ENCODE assay signal across 6 cellular contexts in genomic region chr6:43380858-43381257, GRCh38. TPM values are rescaled to one million over a fixed set of nuclear protein-coding genes. Genes with fewer than 3 reads are reported as not detected.
DNase-seq lines count a peak whose midpoint lies in the region; ATAC-seq, FAIRE-seq and TF ChIP-seq lines count a peak whose summit lies in the region.
"Not testable (repeated sequence)": the region's sequence is repeated elsewhere in the genome, so short reads cannot be mapped to it uniquely, and the experiment has no call there.

No MANE protein-coding gene starts in this region.

- intact Hi-C loops in CD4-positive, alpha-beta T cell (cut with DNase I, micrococcal nuclease): loop anchor here in 1 of 2 experiments (5.0 kb wide), 1 partner anchor 126 kb away; no protein-coding TSS in a partner anchor
- intact Hi-C loops in OCI-LY7 (cut with micrococcal nuclease; ENCODE audit: unreplicated experiment) (loop anchor here (5.0 to 10.0 kb wide), 2 partner anchors 109 to 324 kb away; no protein-coding TSS in a partner anchor), activated B cell treated with CpG ODN at 0.5 μM for 24 hours (cut with micrococcal nuclease) (loop anchor here (5.0 to 10.0 kb wide), 2 partner anchors 209 to 334 kb away; partner anchors contain the start of gene SRF), GM12878 (cut with micrococcal nuclease; ENCODE audit: unreplicated experiment) (loop anchor here (5.0 to 10.0 kb wide), 3 partner anchors 126 to 606 kb away; partner anchors contain the start of gene SRF)

- H3K4me2 ChIP-seq in OCI-LY7 (ENCODE audit: low read length) (peak overlapping the region; percentile 43), GM12878 (ENCODE audit: control insufficient read depth, insufficient read depth) (peak overlapping the region; percentile 69)

- not testable (repeated sequence) for BruUV-seq in OCI-LY7 (replicated peaks; lab: Mats Ljungman, UMichigan); GM12878 (replicated peaks; lab: Mats Ljungman, UMichigan)

- not testable (repeated sequence) for H3K4me3 ChIP-seq in OCI-LY7 (ENCODE audit: low read depth, low read length, poor library complexity, severe bottlenecking)
- H3K4me3 ChIP-seq in GM12878: peak overlapping the region; percentile 17; the same call in 1 of the 2 replicates

- TF ChIP-seq RAD21 in GM12878 (IDR thresholded peaks at IDR 0.05; ENCODE audit: insufficient read depth, low read depth, low read length): not testable (repeated sequence)

- not testable (repeated sequence) for H3K27ac ChIP-seq in CD4-positive, alpha-beta T cell (ENCODE audit: low read depth, low read length); OCI-LY7 (ENCODE audit: low read depth, low read length, poor library complexity, severe bottlenecking)
- peak overlapping the region; percentile 92 for H3K27ac ChIP-seq in GM12878 (ENCODE audit: control insufficient read depth, insufficient read depth)

- not testable (repeated sequence) for H3K27me3 ChIP-seq in CD4-positive, alpha-beta T cell (ENCODE audit: control insufficient read depth, insufficient read depth, low read length); GM12878 (replicated peaks in 1 of 2; ENCODE audit: control insufficient read depth in 2 of 2, insufficient read depth in 2 of 2, low read length in 1 of 2)

- peaks cover 71% of the 10 kb centered on the region for H3K4me1 Mint-ChIP-seq in CD4-positive, alpha-beta T cell (ENCODE audit: low read depth)
- H3K4me1 Mint-ChIP-seq in activated B cell treated with CpG ODN at 0.5 μM for 24 hours: peaks cover 91% of the 10 kb centered on the region
- H3K4me1 Mint-ChIP-seq in stimulated activated memory B cell treated with anti-CD40 and anti-IgM and Interleukin-4, amounts not matched to agents 10 μg/mL and 1 μg/mL and 100 μg/mL, for 72 hours: peaks cover 78% of the 10 kb centered on the region

- not testable (repeated sequence) for H3K9me3 ChIP-seq in CD4-positive, alpha-beta T cell (ENCODE audit: control insufficient read depth, low read length); OCI-LY7 (ENCODE audit: low read length); GM12878 (replicated peaks; ENCODE audit: control insufficient read depth, insufficient read depth, low read length)

- under 1% methylated on average over 9 of the region's 9 CpGs for WGBS in GM12878 (ENCODE audit: insufficient coverage, insufficient replicate concordance, low lambda C conversion rate, missing lambda C conversion rate)

- TF ChIP-seq POLR2A in GM12891 (IDR thresholded peaks at IDR 0.05; ENCODE audit: low read depth, low read length); GM12878 (IDR thresholded peaks at IDR 0.05; ENCODE audit: low read depth, low read length): not testable (repeated sequence)

- CTCF ChIA-PET in CD4-positive, alpha-beta T cell (lab: Charles Lee); OCI-LY7 (lab: Charles Lee; ENCODE audit: unreplicated experiment): not testable (repeated sequence)
- CTCF ChIA-PET in activated B cell treated with CpG ODN at 0.5 μM for 24 hours (lab: Charles Lee) (interaction anchor here (2.1 to 7.4 kb wide), 2 partner anchors 12 to 17 kb away, joined by 4 to 75 read pairs; partner anchors contain the start of gene ZNF318), GM12878 (lab: Yijun Ruan, JAX) (interaction anchor here (1.3 to 8.3 kb wide), 3 partner anchors 11 to 46 kb away, joined by 3 to 68 read pairs (median 3); partner anchors contain the start of gene ZNF318)

- not testable (repeated sequence) for H3K79me2 ChIP-seq in OCI-LY7 (ENCODE audit: insufficient read depth, low read depth, low read length); GM12878 (ENCODE audit: control insufficient read depth, insufficient read depth, low read length)

- H3K27ac Mint-ChIP-seq in CD4-positive, alpha-beta T cell: peak overlapping the region; percentile 77
- peak overlapping the region; percentile 98 for H3K27ac Mint-ChIP-seq in activated B cell treated with CpG ODN at 0.5 μM for 24 hours
- H3K27ac Mint-ChIP-seq in stimulated activated memory B cell treated with anti-CD40 and anti-IgM and Interleukin-4, amounts not matched to agents 10 μg/mL and 1 μg/mL and 100 μg/mL, for 72 hours: peak overlapping the region; percentile 80

- not testable (repeated sequence) for H3K9ac ChIP-seq in GM12878 (ENCODE audit: control insufficient read depth, insufficient read depth, low read length)

- H3K4me1 ChIP-seq in OCI-LY7 (ENCODE audit: insufficient read depth, low read length, poor library complexity, severe bottlenecking) (peaks cover 88% of the 10 kb centered on the region), GM12878 (ENCODE audit: control insufficient read depth, insufficient read depth, low read length) (peaks cover 82% of the 10 kb centered on the region)

- H3K9me2 ChIP-seq in OCI-LY7 (ENCODE audit: insufficient read depth, low read length): not testable (repeated sequence)

- not testable (repeated sequence) for TF ChIP-seq EP300 in GM12878 (IDR thresholded peaks at IDR 0.05; ENCODE audit: borderline replicate concordance in 1 of 2, control insufficient read depth in 1 of 2, low read depth in 2 of 2, low read length in 2 of 2)

- H3K27me3 Mint-ChIP-seq in CD4-positive, alpha-beta T cell; activated B cell treated with CpG ODN at 0.5 μM for 24 hours: not testable (repeated sequence)
- peaks cover 22% of the 10 kb centered on the region for H3K27me3 Mint-ChIP-seq in stimulated activated memory B cell treated with anti-CD40 and anti-IgM and Interleukin-4, amounts not matched to agents 10 μg/mL and 1 μg/mL and 100 μg/mL, for 72 hours

- not testable (repeated sequence) for H3K4me3 Mint-ChIP-seq in CD4-positive, alpha-beta T cell; stimulated activated memory B cell treated with anti-CD40 and anti-IgM and Interleukin-4, amounts not matched to agents 10 μg/mL and 1 μg/mL and 100 μg/mL, for 72 hours
- H3K4me3 Mint-ChIP-seq in activated B cell treated with CpG ODN at 0.5 μM for 24 hours: peak overlapping the region; percentile 47

- not testable (repeated sequence) for H3K36me3 ChIP-seq in OCI-LY7 (ENCODE audit: insufficient read depth, low read length); GM12878 (ENCODE audit: control insufficient read depth in 2 of 2, insufficient read depth in 2 of 2, low read length in 1 of 2)

- not testable (repeated sequence) for H3K9me3 Mint-ChIP-seq in CD4-positive, alpha-beta T cell; activated B cell treated with CpG ODN at 0.5 μM for 24 hours; stimulated activated memory B cell treated with anti-CD40 and anti-IgM and Interleukin-4, amounts not matched to agents 10 μg/mL and 1 μg/mL and 100 μg/mL, for 72 hours

- SMC1A ChIA-PET in GM12878 (lab: Charles Lee; ENCODE audit: uncharacterized antibody, unreplicated experiment): interaction anchor here (3.1 to 27.6 kb wide), 3 partner anchors 10 to 44 kb away, joined by 24 to 616 read pairs (median 85); partner anchors contain the start of gene ZNF318

- in situ Hi-C loops in GM12878 (cut with MboI): not testable (repeated sequence)

- not testable (repeated sequence) for TF ChIP-seq CTCF in CD4-positive, alpha-beta T cell (IDR thresholded peaks at IDR 0.05); OCI-LY7 (conservative IDR thresholded peaks at IDR 0.05; ENCODE audit: low read length); activated B cell treated with CpG ODN at 0.5 μM for 24 hours (IDR thresholded peaks at IDR 0.05); GM12878 (IDR thresholded peaks at IDR 0.05 in 2 of 3, conservative IDR thresholded peaks at IDR 0.05 in 1 of 3; ENCODE audit: control insufficient read depth in 2 of 3, extremely low read depth in 1 of 3, insufficient read depth in 1 of 3, low read depth in 3 of 3, low read length in 3 of 3)

- DNase-seq in CD4-positive, alpha-beta T cell; GM12891 (ENCODE audit: insufficient read length, low spot score); OCI-LY7 (ENCODE audit: low spot score); activated B cell treated with CpG ODN at 0.5 μM for 24 hours; GM12878 (ENCODE audit: low read depth, low spot score): not testable (repeated sequence)

- H2AFZ ChIP-seq in OCI-LY7 (ENCODE audit: low read length); GM12878 (ENCODE audit: control insufficient read depth, low read depth, low read length): not testable (repeated sequence)

- H4K20me1 ChIP-seq in OCI-LY7 (ENCODE audit: insufficient read depth, low read length); GM12878 (ENCODE audit: control insufficient read depth, insufficient read depth): not testable (repeated sequence)

- RAD21 ChIA-PET in GM12878 (lab: Charles Lee; ENCODE audit: unreplicated experiment): interaction anchor here (0.8 to 11.3 kb wide), 4 partner anchors 10 to 117 kb away, joined by 3 to 311 read pairs (median 36); partner anchors contain the start of gene ZNF318

- not testable (repeated sequence) for H3K36me3 Mint-ChIP-seq in CD4-positive, alpha-beta T cell (ENCODE audit: low read depth); activated B cell treated with CpG ODN at 0.5 μM for 24 hours (ENCODE audit: low read depth); stimulated activated memory B cell treated with anti-CD40 and anti-IgM and Interleukin-4, amounts not matched to agents 10 μg/mL and 1 μg/mL and 100 μg/mL, for 72 hours

- ATAC-seq in CD4-positive, alpha-beta T cell (ENCODE audit: poor library complexity); activated B cell treated with CpG ODN at 0.5 μM for 24 hours (ENCODE audit: low read depth); GM12878; stimulated activated memory B cell treated with anti-CD40 and anti-IgM and Interleukin-4, amounts not matched to agents 10 μg/mL and 1 μg/mL and 100 μg/mL, for 72 hours: not testable (repeated sequence)

- FAIRE-seq in GM12891 (lab: Jason Lieb, UNC); GM12878 (lab: Jason Lieb, UNC): not testable (repeated sequence)

- POLR2A ChIA-PET in CD4-positive, alpha-beta T cell (lab: Charles Lee): interaction anchor here (0.8 to 4.5 kb wide), 2 partner anchors 12 to 16 kb away, joined by 5 to 136 read pairs; partner anchors contain the start of gene ZNF318
- POLR2A ChIA-PET in OCI-LY7 (lab: Charles Lee): interaction anchor here (0.7 to 1.2 kb wide), 3 partner anchors 9 to 1585 kb away, joined by 3 read pairs; no protein-coding TSS in a partner anchor
- POLR2A ChIA-PET in activated B cell treated with CpG ODN at 0.5 μM for 24 hours (lab: Charles Lee): interaction anchor here (0.7 to 10.7 kb wide), 2 partner anchors 12 to 31 kb away, joined by 3 to 384 read pairs; partner anchors contain the start of gene ZNF318
- POLR2A ChIA-PET in GM12878 (lab: Charles Lee): interaction anchor here (0.6 to 10.4 kb wide), 5 partner anchors 13 to 452 kb away, joined by 3 to 218 read pairs (median 6); partner anchors contain the start of genes CNPY3 and ZNF318

RNA-seq across cellular contexts. Expression of gene ZNF318, which starts 11.4 kb away (rescaled TPM):
- total RNA-seq in CD4-positive, alpha-beta T cell: 10 to 100 TPM; 20.4 TPM
- 81.5 TPM for polyA plus RNA-seq in GM12891 (2012; ENCODE audit: low read depth, missing spikeins)
- total RNA-seq in OCI-LY7 (2014; rRNA removed; shearing (Covaris generic)): 12.8 and 15.7 TPM in 2 replicates
- total RNA-seq in OCI-LY7 (2022) (24.4 and 24.9 TPM in 2 replicates), activated B cell treated with CpG ODN at 0.5 μM for 24 hours (135 and 159 TPM in 2 replicates), GM12878 (2014; rRNA removed) (15.1 and 16.1 TPM in 2 replicates), GM12878 (2014; rRNA removed; fragmentation: Illumina TruSeq; extraction: Trizol) (12.3 and 13.0 TPM in 2 replicates), GM12878 (2021) (27.9 and 29.3 TPM in 2 replicates)
- 123 and 126 TPM in 2 replicates for total RNA-seq in GM12878 (2013; cell fraction: nucleolus; rRNA removed)
- 41.6 TPM for polyA plus RNA-seq in GM12878 (2011; ENCODE audit: low read depth)
- polyA plus RNA-seq in GM12878 (2011; rRNA removed) (79.8 and 83.9 TPM in 2 replicates), GM12878 (2014; fragmentation: Illumina TruSeq; extraction: Trizol) (23.8 and 28.7 TPM in 2 replicates), GM12878 (2014; fragmentation: Nextera tagmentation; extraction: Ambion mirVana) (1 to 10 TPM; 4.8 to 6.3 TPM), GM12878 (2014; rRNA removed) (16.1 and 16.6 TPM in 2 replicates), GM12878 (2016; fragmentation: Nextera tagmentation; extraction: Ambion mirVana) (10 to 100 TPM in 1 of 2 experiments, 1 to 10 TPM in 1; 3.4 to 11.1 TPM)
- polyA plus RNA-seq in GM12878 (2011; cell fraction: cytosol; rRNA removed): 63.6 and 73.5 TPM in 2 replicates
- 134 and 192 TPM in 2 replicates for polyA plus RNA-seq in GM12878 (2011; cell fraction: nucleus; rRNA removed)
- polyA plus RNA-seq in GM12878 (2012): 45.1 and 74.2 TPM in 2 replicates
- polyA minus RNA-seq in GM12878 (2011; rRNA and poly(A)+ RNA removed): 153 and 156 TPM in 2 replicates
- polyA minus RNA-seq in GM12878 (2011; cell fraction: cytosol; rRNA and poly(A)+ RNA removed): 48.2 and 52.8 TPM in 2 replicates
- polyA minus RNA-seq in GM12878 (2011; cell fraction: nucleus; rRNA and poly(A)+ RNA removed): 82.8 and 88.9 TPM in 2 replicates

RNA-seq across cellular contexts. Expression of gene ABCC10, which starts 46.5 kb away (rescaled TPM):
- 10 to 100 TPM; 35.7 to 38.5 TPM for total RNA-seq in CD4-positive, alpha-beta T cell
- 16.5 TPM for polyA plus RNA-seq in GM12891 (2012; ENCODE audit: low read depth, missing spikeins)
- total RNA-seq in OCI-LY7 (2014; rRNA removed; shearing (Covaris generic)): 11.4 and 12.4 TPM in 2 replicates
- total RNA-seq in OCI-LY7 (2022) (31.1 and 35.3 TPM in 2 replicates), activated B cell treated with CpG ODN at 0.5 μM for 24 hours (59.5 and 74.6 TPM in 2 replicates), GM12878 (2014; rRNA removed) (6.9 and 7.7 TPM in 2 replicates), GM12878 (2014; rRNA removed; fragmentation: Illumina TruSeq; extraction: Trizol) (5.1 and 5.9 TPM in 2 replicates), GM12878 (2021) (13.2 and 18.2 TPM in 2 replicates)
- 65.9 and 66.1 TPM in 2 replicates for total RNA-seq in GM12878 (2013; cell fraction: nucleolus; rRNA removed)
- polyA plus RNA-seq in GM12878 (2011; ENCODE audit: low read depth): 7.2 TPM
- polyA plus RNA-seq in GM12878 (2011; rRNA removed) (4.2 and 5.6 TPM in 2 replicates), GM12878 (2014; fragmentation: Illumina TruSeq; extraction: Trizol) (5.4 and 9.5 TPM in 2 replicates), GM12878 (2014; fragmentation: Nextera tagmentation; extraction: Ambion mirVana) (under 1 TPM; 0.80 to 0.82 TPM), GM12878 (2014; rRNA removed) (9.5 and 10.9 TPM in 2 replicates), GM12878 (2016; fragmentation: Nextera tagmentation; extraction: Ambion mirVana) (1 to 10 TPM; 8.6 to 9.5 TPM)
- polyA plus RNA-seq in GM12878 (2011; cell fraction: cytosol; rRNA removed): 5.3 and 7.4 TPM in 2 replicates
- 40.9 and 51.1 TPM in 2 replicates for polyA plus RNA-seq in GM12878 (2011; cell fraction: nucleus; rRNA removed)
- 10.0 and 12.5 TPM in 2 replicates for polyA plus RNA-seq in GM12878 (2012)
- 13.5 and 14.2 TPM in 2 replicates for polyA minus RNA-seq in GM12878 (2011; rRNA and poly(A)+ RNA removed)
- 3.2 and 6.4 TPM in 2 replicates for polyA minus RNA-seq in GM12878 (2011; cell fraction: cytosol; rRNA and poly(A)+ RNA removed)
- polyA minus RNA-seq in GM12878 (2011; cell fraction: nucleus; rRNA and poly(A)+ RNA removed): 16.1 and 41.6 TPM in 2 replicates
